28 cellular contexts compared by ENCODE assay signal in the genomic region with DNA sequence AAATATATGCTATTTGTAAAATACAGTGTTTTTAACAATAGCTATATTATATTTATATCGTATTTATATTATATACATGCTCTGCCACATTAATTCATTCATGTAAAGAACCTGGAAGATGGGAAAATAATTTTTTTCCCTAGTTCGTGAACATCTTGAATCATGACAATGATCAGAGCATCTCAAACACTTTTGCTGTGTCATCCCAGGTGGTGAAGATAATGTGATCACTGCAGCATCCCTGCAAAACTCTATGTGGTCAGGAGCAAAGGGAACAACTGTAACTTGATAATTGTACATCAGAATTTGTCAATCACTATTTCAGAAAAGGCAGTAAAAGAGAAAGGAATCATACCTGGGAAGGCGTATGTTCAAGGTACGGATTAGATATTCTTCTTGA. TPM values are rescaled to one million over a fixed set of nuclear protein-coding genes. Genes with fewer than 3 reads are reported as not detected.
"Had no signal": no experiment of that assay in that cellular context is flagged by ENCODE, and none has a peak within 500 bp of the region (broad histone marks: within the 10 kb centered on the region; RNA-seq: fewer than 3 reads in every experiment).

No MANE protein-coding gene starts in this region.

- H3K4me3 ChIP-seq: ascending aorta, breast epithelium, cardiac muscle cell, colonic mucosa had no signal

- H3K27me3 ChIP-seq: ascending aorta, breast epithelium, cardiac muscle cell, colonic mucosa had no signal

- H3K4me1 ChIP-seq: ascending aorta, breast epithelium, colonic mucosa had no signal

- ATAC-seq: esophagus mucosa, T-helper 17 cell, WTC11 had no signal

- DNase-seq: activated CD4-positive, alpha-beta memory T cell treated with anti-CD3 and anti-CD28 coated beads, Interleukin-2, amount 10 ng/mL, durations not matched to agents 7 days and 5 days; activated CD4-positive, alpha-beta T cell treated with anti-CD3 and anti-CD28 coated beads for 1 hour; activated CD4-positive, alpha-beta T cell treated with anti-CD3 and anti-CD28 coated beads for 4 hours; activated CD4-positive, alpha-beta T cell treated with anti-CD3 and anti-CD28 coated beads, Interleukin-2, amount 10 ng/mL, durations not matched to agents 7 days and 5 days; activated CD4-positive, alpha-beta T cell treated with anti-CD3 and anti-CD28 coated beads, Interleukin-2, amount 50 U/mL, for 4 hours; activated CD8-positive, alpha-beta memory T cell treated with anti-CD3 and anti-CD28 coated beads, Interleukin-2, amount 50 U/mL, for 48 hours; activated gamma-delta T cell; activated naive CD4-positive, alpha-beta T cell; activated naive CD4-positive, alpha-beta T cell treated with anti-CD3 and anti-CD28 coated beads, Interleukin-2, amount 10 ng/mL, durations not matched to agents 7 days and 5 days; activated naive CD8-positive, alpha-beta T cell treated with anti-CD3 and anti-CD28 coated beads, Interleukin-2, amount 10 ng/mL, durations not matched to agents 7 days and 5 days; activated T-cell treated with anti-CD3 and anti-CD28 coated beads for 4 hours; activated T-cell treated with anti-CD3 and anti-CD28 coated beads, Interleukin-2, amount 50 U/mL, for 24 hours; activated T-cell treated with anti-CD3 and anti-CD28 coated beads, Interleukin-2, amount 50 U/mL, for 72 hours; central memory CD4-positive, alpha-beta T cell; cerebellar nuclear complex; colonic mucosa; effector CD8-positive, alpha-beta T cell; foreskin fibroblast; head of caudate nucleus; T-helper 17 cell; T1000 had no signal

- H3K36me3 ChIP-seq: ascending aorta, breast epithelium, cardiac muscle cell, colonic mucosa had no signal

- FAIRE-seq: endometrium, frontal cortex had no signal

- H3K9me3 ChIP-seq: ascending aorta, breast epithelium, colonic mucosa had no signal

- H3K27ac ChIP-seq: ascending aorta, breast epithelium, cardiac muscle cell, colonic mucosa had no signal

RNA-seq across cellular contexts. Expression of a gene that starts 39.3 kb away (rescaled TPM):
- polyA plus RNA-seq: cardiac muscle cell had no signal
